ENCODE assay signal across 20 cellular contexts in the genomic region with DNA sequence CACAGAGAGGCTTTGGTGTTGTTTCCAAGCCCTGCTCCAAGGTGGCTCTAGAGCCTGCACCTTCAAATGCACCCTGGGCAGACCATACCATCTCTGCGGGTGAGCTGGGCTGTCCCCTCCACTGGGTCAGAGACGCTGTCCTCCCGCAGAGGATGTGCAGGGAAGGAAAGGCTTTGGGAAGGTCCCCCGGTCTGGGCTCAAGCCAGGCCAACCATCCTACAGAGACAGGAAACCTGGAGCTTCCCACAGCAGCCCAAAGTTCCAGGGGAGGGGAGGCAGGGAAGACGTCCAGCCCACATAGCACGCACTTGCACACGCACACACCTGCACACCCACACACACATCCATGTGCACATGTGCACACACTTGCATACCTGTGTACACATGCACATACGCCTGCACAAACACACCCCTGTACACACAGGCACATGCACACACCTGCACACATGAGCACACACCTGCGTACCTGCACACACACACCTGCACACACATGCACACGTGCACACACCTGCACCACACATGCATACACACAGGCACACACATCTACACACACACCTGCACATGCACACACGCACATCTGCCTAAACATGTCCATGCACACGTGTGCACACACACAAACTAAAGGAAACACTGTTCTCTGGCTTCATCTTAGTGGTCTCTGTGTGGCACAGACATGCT.
"Had no signal": no experiment of that assay in that cellular context is flagged by ENCODE, and none has a peak within 500 bp of the region (broad histone marks: within the 10 kb centered on the region; RNA-seq: fewer than 3 reads in every experiment).

No MANE protein-coding gene starts in this region.

- H3K4me3 ChIP-seq: colonic mucosa, esophagus squamous epithelium, lung, psoas muscle, spleen, thoracic aorta, upper lobe of left lung had no signal

- H3K9me3 ChIP-seq: colonic mucosa, esophagus squamous epithelium, psoas muscle, spleen, thoracic aorta, upper lobe of left lung had no signal

- H3K36me3 ChIP-seq: colonic mucosa, esophagus squamous epithelium, spleen, thoracic aorta, upper lobe of left lung had no signal

- H3K27ac ChIP-seq: colonic mucosa, psoas muscle, spleen, thoracic aorta had no signal

- DNase-seq: activated B cell treated with CpG ODN at 0.5 μM for 24 hours; activated CD4-positive, alpha-beta memory T cell treated with anti-CD3 and anti-CD28 coated beads, Interleukin-2, amount 10 ng/mL, durations not matched to agents 7 days and 5 days; activated CD4-positive, alpha-beta T cell treated with anti-CD3 and anti-CD28 coated beads for 48 hours; activated CD8-positive, alpha-beta memory T cell treated with anti-CD3 and anti-CD28 coated beads, Interleukin-2, amount 10 ng/mL, durations not matched to agents 7 days and 5 days; activated naive CD4-positive, alpha-beta T cell; activated naive CD8-positive, alpha-beta T cell treated with anti-CD3 and anti-CD28 coated beads for 36 hours; amygdala; central memory CD4-positive, alpha-beta T cell; colonic mucosa; effector CD4-positive, alpha-beta T cell; esophagus squamous epithelium; midbrain; psoas muscle; spleen; stimulated activated CD4-positive, alpha-beta T cell treated with anti-CD3 and anti-CD28 coated beads, Interleukin-4, amount 100 ng/mL, for 4 hours; stimulated activated naive B cell treated with anti-CD40 and anti-IgM and Interleukin-4, amounts not matched to agents 10 μg/mL and 1 μg/mL and 100 μg/mL, for 72 hours had no signal

- H3K4me1 ChIP-seq: colonic mucosa, psoas muscle had no signal

- H3K27me3 ChIP-seq: colonic mucosa, esophagus squamous epithelium, upper lobe of left lung had no signal

- ATAC-seq: activated CD8-positive, alpha-beta memory T cell treated with anti-CD3 and anti-CD28 coated beads, Interleukin-2, amount 10 ng/mL, durations not matched to agents 7 days and 5 days; activated T-helper 17 cell treated with anti-CD3 and anti-CD28 coated beads, Interleukin-2, amount 50 U/mL, for 72 hours; psoas muscle had no signal
